Comparison of ENCODE assay signal across 1 cellular context in genomic region chr3:108221911-108222812, GRCh38.
TF ChIP-seq lines count a peak whose summit lies in the region.

A gene with protein sequence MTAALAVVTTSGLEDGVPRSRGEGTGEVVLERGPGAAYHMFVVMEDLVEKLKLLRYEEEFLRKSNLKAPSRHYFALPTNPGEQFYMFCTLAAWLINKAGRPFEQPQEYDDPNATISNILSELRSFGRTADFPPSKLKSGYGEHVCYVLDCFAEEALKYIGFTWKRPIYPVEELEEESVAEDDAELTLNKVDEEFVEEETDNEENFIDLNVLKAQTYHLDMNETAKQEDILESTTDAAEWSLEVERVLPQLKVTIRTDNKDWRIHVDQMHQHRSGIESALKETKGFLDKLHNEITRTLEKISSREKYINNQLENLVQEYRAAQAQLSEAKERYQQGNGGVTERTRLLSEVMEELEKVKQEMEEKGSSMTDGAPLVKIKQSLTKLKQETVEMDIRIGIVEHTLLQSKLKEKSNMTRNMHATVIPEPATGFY (minus strand): TSS chr3:108222424. CDS start chr3:108222322, 102 bp downstream.

TF ChIP-seq in K562, 482 proteins besides CTCF, POLR2A, EP300 and RAD21 (continued from another document):
- TF ChIP-seq MEIS2 (IDR thresholded peaks at IDR 0.05; ENCODE audit: partially characterized antibody) (no peak), FOXJ3 (CRISPR knock-in tag; IDR thresholded peaks at IDR 0.05) (no peak), ZNF431 (CRISPR knock-in tag; IDR thresholded peaks at IDR 0.05) (no peak), PHF20 (IDR thresholded peaks at IDR 0.05; ENCODE audit: partially characterized antibody) (peak; percentile 63), CBX2 (IDR thresholded peaks at IDR 0.05; ENCODE audit: insufficient read depth, low read length, poor library complexity, severe bottlenecking) (no peak), MBD2 (IDR thresholded peaks at IDR 0.05; ENCODE audit: borderline replicate concordance, low read depth) (0 out of 2 replicates have a peak, but pooled peaks have one; percentile 24), KLF13 (tag; IDR thresholded peaks at IDR 0.05; ENCODE audit: borderline replicate concordance, low read depth) (no peak)
